Comparison of ENCODE assay signal across 10 cellular contexts in genomic region chr12:104479141-104479662, GRCh38. TPM values are rescaled to one million over a fixed set of nuclear protein-coding genes. Genes with fewer than 3 reads are reported as not detected.
A peak's percentile ranks its signal among the peaks of the same experiment; 100 is the strongest.
DNase-seq lines count a peak whose midpoint lies in the region; ATAC-seq, FAIRE-seq and TF ChIP-seq lines count a peak whose summit lies in the region.
"Had no signal": no experiment of that assay in that cellular context is flagged by ENCODE, and none has a peak within 500 bp of the region (broad histone marks: within the 10 kb centered on the region; RNA-seq: fewer than 3 reads in every experiment).

No MANE protein-coding gene starts in this region.

- intact Hi-C loops in GM12878 (cut with micrococcal nuclease; ENCODE audit: unreplicated experiment), result loop anchor here (2.0 to 5.0 kb wide), 3 partner anchors 16 to 103 kb away; no protein-coding TSS in a partner anchor

- no peak for TF ChIP-seq POLR2A in GM12878 (IDR thresholded peaks at IDR 0.05; ENCODE audit: low read depth, low read length)

- H3K9ac ChIP-seq in MM.1S (ENCODE audit: low read length) (peak overlapping the region; percentile 43; the same call in 1 of the 2 replicates), GM12878 (ENCODE audit: control insufficient read depth, insufficient read depth, low read length) (peak overlapping the region; percentile 65; the same call in 1 of the 2 replicates), rectal smooth muscle tissue (ENCODE audit: low read length) (no peak overlapping the region)

- no peaks in the 10 kb centered on the region for H4K20me1 ChIP-seq in MM.1S (ENCODE audit: insufficient read depth, low read length)
- H4K20me1 ChIP-seq in GM12878 (ENCODE audit: control insufficient read depth, insufficient read depth), result no peaks in the 10 kb centered on the region

- TF ChIP-seq EP300 in GM12878 (IDR thresholded peaks at IDR 0.05; ENCODE audit: borderline replicate concordance in 1 of 2, control insufficient read depth in 1 of 2, low read depth in 2 of 2, low read length in 2 of 2), result no peak

- no peak; the same call in 2 of the 3 replicates for ATAC-seq in GM12878
- ATAC-seq in GM19452 (IDR thresholded peaks at IDR 0.05; ENCODE audit: unreplicated experiment), result no peak
- ATAC-seq: SK-N-SH treated with all-trans-retinoic acid at 6 μM for 48 hours had no signal

- H3K4me1 ChIP-seq in CD8-positive, alpha-beta memory T cell (ENCODE audit: insufficient read depth, low read length), result peaks cover 75% of the 10 kb centered on the region
- H3K4me1 ChIP-seq in MM.1S (ENCODE audit: low read length) (peaks cover 39% of the 10 kb centered on the region), GM12878 (ENCODE audit: control insufficient read depth, insufficient read depth, low read length) (peaks cover 36% of the 10 kb centered on the region), rectal smooth muscle tissue (ENCODE audit: control insufficient read depth, insufficient read depth, low read length) (no peaks in the 10 kb centered on the region)

- H3K36me3 Mint-ChIP-seq in CD8-positive, alpha-beta memory T cell, result peaks cover 6 to 28% (median 14%) of the 10 kb centered on the region in 3 donors

- no peak overlapping the region for H3K4me3 ChIP-seq in CD8-positive, alpha-beta memory T cell (ENCODE audit: low read length)
- 0 out of 2 replicates have a peak overlapping the region, but pooled peaks have one; percentile 53 for H3K4me3 ChIP-seq in MM.1S (ENCODE audit: low read length)
- H3K4me3 ChIP-seq in GM12878, result peak overlapping the region; percentile 73; the same call in 1 of the 2 replicates
- H3K4me3 ChIP-seq in rectal smooth muscle tissue (ENCODE audit: low read length), result no peak overlapping the region

- no peak for TF ChIP-seq CTCF in MM.1S (IDR thresholded peaks at IDR 0.05; ENCODE audit: low read length)
- no peak for TF ChIP-seq CTCF in GM12878 (IDR thresholded peaks at IDR 0.05 in 2 of 3, conservative IDR thresholded peaks at IDR 0.05 in 1 of 3; ENCODE audit: control insufficient read depth in 2 of 3, extremely low read depth in 1 of 3, insufficient read depth in 1 of 3, low read depth in 3 of 3, low read length in 3 of 3)

- H3K27me3 ChIP-seq in CD8-positive, alpha-beta memory T cell (ENCODE audit: insufficient read depth, low read length, poor library complexity, severe bottlenecking), result no peaks in the 10 kb centered on the region
- H3K27me3 ChIP-seq in MM.1S (replicated peaks; ENCODE audit: insufficient read depth, low read length) (no peaks in the 10 kb centered on the region), GM12878 (replicated peaks in 1 of 2; ENCODE audit: control insufficient read depth in 2 of 2, insufficient read depth in 2 of 2, low read length in 1 of 2) (no peaks in the 10 kb centered on the region), rectal smooth muscle tissue (ENCODE audit: control insufficient read depth, insufficient read depth, low read length) (no peaks in the 10 kb centered on the region)

- H3K9me2 ChIP-seq in MM.1S (replicated peaks; ENCODE audit: insufficient read depth, low read length), result no peaks in the 10 kb centered on the region

- CTCF ChIA-PET in CD8-positive, alpha-beta memory T cell (lab: Charles Lee), result interaction anchor here (1.2 to 3.1 kb wide), 3 partner anchors 16 to 98 kb away, joined by 4 to 23 read pairs (median 7); no protein-coding TSS in a partner anchor
- CTCF ChIA-PET in GM12878 (lab: Yijun Ruan, JAX), result interaction anchor here (0.8 to 2.5 kb wide), 6 partner anchors 8 to 97 kb away, joined by 5 to 16 read pairs (median 8); partner anchors contain the start of gene CHST11

- BruUV-seq in GM12878 (replicated peaks; lab: Mats Ljungman, UMichigan), result no TSS peak

- no peaks in the 10 kb centered on the region for H3K36me3 ChIP-seq in CD8-positive, alpha-beta memory T cell (ENCODE audit: insufficient read depth, low read length)
- H3K36me3 ChIP-seq in MM.1S (replicated peaks; ENCODE audit: insufficient read depth, low read length) (no peaks in the 10 kb centered on the region), GM12878 (ENCODE audit: control insufficient read depth in 2 of 2, insufficient read depth in 2 of 2, low read length in 1 of 2) (peaks cover 0 to 12% of the 10 kb centered on the region in 2 experiments; a peak in 2 of 4 replicates), rectal smooth muscle tissue (ENCODE audit: control insufficient read depth, insufficient read depth, low read length) (no peaks in the 10 kb centered on the region)

- RAD21 ChIA-PET in GM12878 (lab: Charles Lee; ENCODE audit: unreplicated experiment), result interaction anchor here (0.5 to 5.8 kb wide), 15 partner anchors 8 to 216 kb away, joined by 3 to 90 read pairs (median 8); partner anchors contain the start of gene CHST11

- no peak for DNase-seq in CD8-positive, alpha-beta memory T cell
- no peak for DNase-seq in MM.1S
- DNase-seq in GM12878 (ENCODE audit: low read depth, low spot score), result no peak
- no peak for DNase-seq in middle frontal gyrus (ENCODE audit: extremely low spot score, low spot score)
- DNase-seq in stimulated activated CD4-positive, alpha-beta T cell treated with anti-CD3 and anti-CD28 coated beads, Interleukin-4, amount 100 ng/mL, for 4 hours, result no peak
- DNase-seq: stimulated activated CD4-positive, alpha-beta T cell treated with anti-CD3 and anti-CD28 coated beads, Interleukin-2, amount 100 ng/mL, for 48 hours had no signal

- SMC1A ChIA-PET in GM12878 (lab: Charles Lee; ENCODE audit: uncharacterized antibody, unreplicated experiment), result interaction anchor here (0.9 to 4.2 kb wide), 14 partner anchors 8 to 192 kb away, joined by 3 to 65 read pairs (median 12); no protein-coding TSS in a partner anchor

- FAIRE-seq in GM12878 (lab: Jason Lieb, UNC), result no peak
- FAIRE-seq: bronchial epithelial cell had no signal

- no peaks in the 10 kb centered on the region for H3K27me3 Mint-ChIP-seq in CD8-positive, alpha-beta memory T cell

- POLR2A ChIA-PET in CD8-positive, alpha-beta memory T cell (lab: Charles Lee), result interaction anchor here (1.5 to 1.8 kb wide), 2 partner anchors 21 to 90 kb away, joined by 8 to 11 read pairs; no protein-coding TSS in a partner anchor
- POLR2A ChIA-PET in GM12878 (lab: Charles Lee), result interaction anchor here (1.4 to 3.3 kb wide), 4 partner anchors 15 to 91 kb away, joined by 3 to 29 read pairs (median 12); no protein-coding TSS in a partner anchor

- H3K9me3 ChIP-seq in CD8-positive, alpha-beta memory T cell (ENCODE audit: low read length), result no peaks in the 10 kb centered on the region
- H3K9me3 ChIP-seq in MM.1S (replicated peaks; ENCODE audit: insufficient read depth, low read length), result no peaks in the 10 kb centered on the region
- no peaks in the 10 kb centered on the region; the same call in 2 of the 3 replicates for H3K9me3 ChIP-seq in GM12878 (replicated peaks; ENCODE audit: control insufficient read depth, insufficient read depth, low read length)

- H2AFZ ChIP-seq in MM.1S (ENCODE audit: low read length) (no peak overlapping the region), GM12878 (ENCODE audit: control insufficient read depth, low read depth, low read length) (no peak overlapping the region; the same call in 1 of the 2 replicates)

- H3K79me2 ChIP-seq in MM.1S (ENCODE audit: low read length), result peaks cover 72% of the 10 kb centered on the region
- peaks cover 82% of the 10 kb centered on the region for H3K79me2 ChIP-seq in GM12878 (ENCODE audit: control insufficient read depth, insufficient read depth, low read length)

- peak overlapping the region; percentile 43 for H3K27ac ChIP-seq in CD8-positive, alpha-beta memory T cell (ENCODE audit: low read depth, low read length)
- H3K27ac ChIP-seq in MM.1S (ENCODE audit: low read length), result peak overlapping the region; percentile 71; the same call in 1 of the 2 replicates
- H3K27ac ChIP-seq in GM12878 (ENCODE audit: control insufficient read depth, insufficient read depth), result peak overlapping the region; percentile 94
- peak overlapping the region; percentile 14 for H3K27ac ChIP-seq in rectal smooth muscle tissue (ENCODE audit: low read depth, low read length)

- peak overlapping the region in 6 of 7 donors; percentile 52 to 95 (median 92) for H3K4me3 Mint-ChIP-seq in CD8-positive, alpha-beta memory T cell

- no peaks in the 10 kb centered on the region for H3K9me3 Mint-ChIP-seq in CD8-positive, alpha-beta memory T cell

- H3K4me1 Mint-ChIP-seq in CD8-positive, alpha-beta memory T cell, result peaks cover 83 to 92% (median 91%) of the 10 kb centered on the region in 3 donors

- H3F3A ChIP-seq in MM.1S (ENCODE audit: insufficient read depth, low read length), result peaks cover 15% of the 10 kb centered on the region

- in situ Hi-C loops in GM12878 (cut with MboI), result no loop called here

- WGBS in GM12878 (ENCODE audit: insufficient coverage, insufficient replicate concordance, low lambda C conversion rate, missing lambda C conversion rate), result 50% methylated on average over 3 of the region's 3 CpGs

- peak overlapping the region; percentile 84 to 99 (median 96) for H3K27ac Mint-ChIP-seq in CD8-positive, alpha-beta memory T cell

- H3K4me2 ChIP-seq in MM.1S (ENCODE audit: low read depth, low read length) (peak overlapping the region; percentile 93; the same call in 1 of the 2 replicates), GM12878 (ENCODE audit: control insufficient read depth, insufficient read depth) (peak overlapping the region; percentile 88)

- TF ChIP-seq RAD21 in GM12878 (IDR thresholded peaks at IDR 0.05; ENCODE audit: insufficient read depth, low read depth, low read length), result no peak

TF ChIP-seq in GM12878, 131 proteins besides CTCF, POLR2A, EP300 and RAD21:
- no peak for TF ChIP-seq SUPT20H (IDR thresholded peaks at IDR 0.05; ENCODE audit: borderline replicate concordance, control insufficient read depth, low read depth, low read length)
- peak; percentile 88 for TF ChIP-seq YY1 (IDR thresholded peaks at IDR 0.05; ENCODE audit: low read depth, low read length)
TF ChIP-seq in GM12878: peak in this region for 1.

RNA-seq across cellular contexts. Expression of gene CHST11, which starts 22.5 kb away (rescaled TPM):
- total RNA-seq in CD8-positive, alpha-beta memory T cell, result 10 to 100 TPM; 47.8 to 51.5 TPM
- polyA plus RNA-seq in CD8-positive, alpha-beta memory T cell, result 76.8 TPM
- 76.7 and 93.6 TPM in 2 replicates for total RNA-seq in GM12878 (2013; cell fraction: nucleolus; rRNA removed)
- 19.9 and 23.8 TPM in 2 replicates for total RNA-seq in GM12878 (2014; rRNA removed)
- 12.3 and 13.0 TPM in 2 replicates for total RNA-seq in GM12878 (2014; rRNA removed; fragmentation: Illumina TruSeq; extraction: Trizol)
- total RNA-seq in GM12878 (2021), result 34.8 and 38.1 TPM in 2 replicates
- polyA plus RNA-seq in GM12878 (2011; ENCODE audit: low read depth), result 6.0 TPM
- polyA plus RNA-seq in GM12878 (2011; rRNA removed), result 20.0 and 25.7 TPM in 2 replicates
- polyA plus RNA-seq in GM12878 (2011; cell fraction: cytosol; rRNA removed), result 46.8 and 64.2 TPM in 2 replicates
- polyA plus RNA-seq in GM12878 (2011; cell fraction: nucleus; rRNA removed), result 21.6 and 29.7 TPM in 2 replicates
- polyA plus RNA-seq in GM12878 (2012), result 11.8 and 12.6 TPM in 2 replicates
- polyA plus RNA-seq in GM12878 (2014; fragmentation: Illumina TruSeq; extraction: Trizol), result 12.5 and 13.4 TPM in 2 replicates
- polyA plus RNA-seq in GM12878 (2014; fragmentation: Nextera tagmentation; extraction: Ambion mirVana), result 1 to 10 TPM; 1.9 to 2.5 TPM
- 11.3 and 23.1 TPM in 2 replicates for polyA plus RNA-seq in GM12878 (2014; rRNA removed)
- polyA plus RNA-seq in GM12878 (2016; fragmentation: Nextera tagmentation; extraction: Ambion mirVana), result 10 to 100 TPM; 20.9 to 24.6 TPM
- polyA minus RNA-seq in GM12878 (2011; rRNA and poly(A)+ RNA removed), result 36.6 and 44.7 TPM in 2 replicates
- 11.2 and 11.3 TPM in 2 replicates for polyA minus RNA-seq in GM12878 (2011; cell fraction: cytosol; rRNA and poly(A)+ RNA removed)
- polyA minus RNA-seq in GM12878 (2011; cell fraction: nucleus; rRNA and poly(A)+ RNA removed), result 25.5 and 48.1 TPM in 2 replicates

Comparison
In these comparisons a context has a peak if more than half of its experiments do, and no peak if none do; other contexts are left out.
1. H3K27ac ChIP-seq: peak in every context shown above with its lines; median percentile 94 in GM12878; 71 in MM.1S; 43 in CD8-positive, alpha-beta memory T cell; 14 in rectal smooth muscle tissue.
2. H3K4me3 ChIP-seq: peak in MM.1S (single experiment) and GM12878 (single experiment); none in CD8-positive, alpha-beta memory T cell (single experiment) and rectal smooth muscle tissue (single experiment).